ENCODE assay signal across 8 cellular contexts in genomic region chr1:155322953-155323728, GRCh38. TPM values are rescaled to one million over a fixed set of nuclear protein-coding genes. Genes with fewer than 3 reads are reported as not detected.
A peak's percentile ranks its signal among the peaks of the same experiment; 100 is the strongest.
DNase-seq lines count a peak whose midpoint lies in the region; ATAC-seq and TF ChIP-seq lines count a peak whose summit lies in the region.

No MANE protein-coding gene starts in this region.

- H3K9me3 ChIP-seq in SJCRH30 (replicated peaks): no peaks in the 10 kb centered on the region

- H3K4me1 Mint-ChIP-seq in neural crest cell: peaks cover 59% of the 10 kb centered on the region
- H3K4me1 Mint-ChIP-seq in stimulated activated naive CD8-positive, alpha-beta T cell treated with anti-CD3 and anti-CD28 coated beads, Interleukin-15, Interleukin-2, amounts not matched to agents 100 ng/mL and 50 ng/mL, for 24 hours (ENCODE audit: low read depth): peaks cover 32% of the 10 kb centered on the region

- peak overlapping the region; percentile 57; the same call in 1 of the 2 replicates for H3K27ac ChIP-seq in SJCRH30

- H3K4me1 ChIP-seq in SJCRH30: no peaks in the 10 kb centered on the region

- peaks cover 11% of the 10 kb centered on the region for H3K36me3 Mint-ChIP-seq in neural crest cell (ENCODE audit: low read depth)
- H3K36me3 Mint-ChIP-seq in stimulated activated naive CD8-positive, alpha-beta T cell treated with anti-CD3 and anti-CD28 coated beads, Interleukin-15, Interleukin-2, amounts not matched to agents 100 ng/mL and 50 ng/mL, for 24 hours (ENCODE audit: low read depth): peaks cover 22% of the 10 kb centered on the region

- no peaks in the 10 kb centered on the region for H3K27me3 ChIP-seq in SJCRH30

- peak overlapping the region; percentile 96 for H3K4me3 Mint-ChIP-seq in neural crest cell
- H3K4me3 Mint-ChIP-seq in stimulated activated naive CD8-positive, alpha-beta T cell treated with anti-CD3 and anti-CD28 coated beads, Interleukin-15, Interleukin-2, amounts not matched to agents 100 ng/mL and 50 ng/mL, for 24 hours: peak overlapping the region; percentile 83

- H3K4me3 ChIP-seq in SJCRH30: peak overlapping the region; percentile 76
- peak overlapping the region; percentile 94 for H3K4me3 ChIP-seq in fibroblast of villous mesenchyme (ENCODE audit: low read depth, low read length)

- H3K27ac Mint-ChIP-seq in neural crest cell (ENCODE audit: unreplicated experiment): no peak overlapping the region
- peak overlapping the region; percentile 67 for H3K27ac Mint-ChIP-seq in stimulated activated naive CD8-positive, alpha-beta T cell treated with anti-CD3 and anti-CD28 coated beads, Interleukin-15, Interleukin-2, amounts not matched to agents 100 ng/mL and 50 ng/mL, for 24 hours

- peak; percentile 29 for ATAC-seq in GM21825 (IDR thresholded peaks at IDR 0.05; ENCODE audit: unreplicated experiment)

- DNase-seq in DMS114 treated with DMSO at 0.1 percent for 48 hours (lab: John Stamatoyannopoulos, UW; ENCODE audit: unreplicated experiment) (peak; percentile 94), M059J (ENCODE audit: low read depth) (peak; percentile 98), SJCRH30 (peak; percentile 96), fibroblast of villous mesenchyme (ENCODE audit: low read depth) (peak; percentile 98), neural crest cell (ENCODE audit: low read depth, low spot score) (peak; percentile 97)
- DNase-seq in activated gamma-delta T cell treated with anti-CD3 and anti-CD28 coated beads, Interleukin-2, amount 50 U/mL, for 16 hours (ENCODE audit: low read depth): peak; percentile 82

- peaks cover 25% of the 10 kb centered on the region for H3K27me3 Mint-ChIP-seq in neural crest cell (ENCODE audit: low read depth)
- no peaks in the 10 kb centered on the region for H3K27me3 Mint-ChIP-seq in stimulated activated naive CD8-positive, alpha-beta T cell treated with anti-CD3 and anti-CD28 coated beads, Interleukin-15, Interleukin-2, amounts not matched to agents 100 ng/mL and 50 ng/mL, for 24 hours

- TF ChIP-seq CTCF in fibroblast of villous mesenchyme (IDR thresholded peaks at IDR 0.05; ENCODE audit: insufficient read depth, low read depth, low read length) (peak; percentile 93), neural crest cell (conservative IDR thresholded peaks at IDR 0.05) (peak; percentile 98)

- H3K9me3 Mint-ChIP-seq in neural crest cell: no peaks in the 10 kb centered on the region
- H3K9me3 Mint-ChIP-seq in stimulated activated naive CD8-positive, alpha-beta T cell treated with anti-CD3 and anti-CD28 coated beads, Interleukin-15, Interleukin-2, amounts not matched to agents 100 ng/mL and 50 ng/mL, for 24 hours: no peaks in the 10 kb centered on the region

- no peaks in the 10 kb centered on the region for H3K36me3 ChIP-seq in SJCRH30

RNA-seq across cellular contexts. Expression of gene RUSC1, which starts 2.4 kb away (rescaled TPM):
- 49.0 and 52.9 TPM in 2 replicates for total RNA-seq in M059J (2014; rRNA removed; shearing (Covaris generic))
- total RNA-seq in SJCRH30 (2014; rRNA removed; shearing (Covaris generic)): 18.6 and 21.0 TPM in 2 replicates
- total RNA-seq in fibroblast of villous mesenchyme (18.4 and 22.9 TPM in 2 replicates), neural crest cell (55.2 and 56.6 TPM in 2 replicates)

RNA-seq across cellular contexts. Expression of gene FDPS, which starts 14.5 kb away (rescaled TPM):
- 203 and 262 TPM in 2 replicates for total RNA-seq in M059J (2014; rRNA removed; shearing (Covaris generic))
- total RNA-seq in SJCRH30 (2014; rRNA removed; shearing (Covaris generic)): 144 and 148 TPM in 2 replicates
- total RNA-seq in fibroblast of villous mesenchyme (427 and 428 TPM in 2 replicates), neural crest cell (665 and 693 TPM in 2 replicates)

RNA-seq across cellular contexts. Expression of gene PKLR, which starts 21.9 kb away (rescaled TPM):
- total RNA-seq in M059J (2014; rRNA removed; shearing (Covaris generic)): not detected in 2 replicates
- 0.04 TPM in 1 of 2 replicates, not detected in the other for total RNA-seq in SJCRH30 (2014; rRNA removed; shearing (Covaris generic))
- total RNA-seq in fibroblast of villous mesenchyme: not detected in 2 replicates
- not detected in 2 replicates for total RNA-seq in neural crest cell

RNA-seq across cellular contexts. Expression of gene HCN3, which starts 45.9 kb away (rescaled TPM):
- total RNA-seq in M059J (2014; rRNA removed; shearing (Covaris generic)): 0.66 and 1.7 TPM in 2 replicates
- total RNA-seq in SJCRH30 (2014; rRNA removed; shearing (Covaris generic)): 1.6 and 1.7 TPM in 2 replicates
- total RNA-seq in fibroblast of villous mesenchyme (0.86 and 1.6 TPM in 2 replicates), neural crest cell (20.8 and 22.4 TPM in 2 replicates)

RNA-seq across cellular contexts. Expression of gene CLK2, which starts 49.8 kb away (rescaled TPM):
- 15.1 and 15.8 TPM in 2 replicates for total RNA-seq in M059J (2014; rRNA removed; shearing (Covaris generic))
- 29.7 and 43.1 TPM in 2 replicates for total RNA-seq in SJCRH30 (2014; rRNA removed; shearing (Covaris generic))
- total RNA-seq in fibroblast of villous mesenchyme (19.3 and 21.6 TPM in 2 replicates), neural crest cell (101 and 104 TPM in 2 replicates)

Comparison
In these comparisons a context has a peak if more than half of its experiments do, and no peak if none do; other contexts are left out.
1. Peak in every context shown above with its lines: DNase-seq, ATAC-seq, H3K4me3 ChIP-seq and H3K27ac ChIP-seq.